Comparison of ENCODE assay signal across 1 cellular context in the genomic region with DNA sequence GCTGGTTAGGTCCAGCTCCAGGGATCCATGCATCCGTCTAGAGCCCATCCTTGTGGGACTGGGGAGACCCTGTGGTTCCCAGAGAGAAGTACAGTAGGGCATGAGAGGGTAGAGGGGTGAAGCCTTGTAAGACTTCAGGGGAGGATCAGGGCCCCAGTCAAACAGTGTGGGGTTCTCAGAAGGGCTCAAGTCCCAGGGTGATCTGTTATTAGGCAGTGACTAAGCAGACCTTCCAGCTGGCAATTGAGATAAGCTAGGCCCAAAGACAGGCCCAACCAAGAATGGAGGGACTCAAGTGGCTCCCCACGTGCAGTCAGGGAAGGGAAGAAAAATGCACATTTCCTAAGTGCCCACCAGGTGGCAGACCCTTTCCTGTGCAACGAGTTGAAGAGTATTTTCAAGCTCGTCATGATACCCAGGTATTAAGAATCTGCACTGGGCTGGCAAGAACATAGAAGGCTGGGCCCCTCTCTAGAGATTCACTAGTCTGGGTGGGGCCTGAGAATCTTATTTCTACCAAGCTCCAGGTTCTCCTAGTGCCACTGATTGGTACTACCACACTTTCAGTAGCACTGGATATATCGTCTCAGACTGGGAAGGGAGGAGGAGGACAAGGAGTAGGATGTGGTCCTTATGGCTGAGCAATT.
TF ChIP-seq lines count a peak whose summit lies in the region.

No MANE protein-coding gene starts in this region.

TF ChIP-seq in K562, 482 proteins besides CTCF, POLR2A, EP300 and RAD21 (continued from another document and continues in another):
- TF ChIP-seq, protein P1, sequence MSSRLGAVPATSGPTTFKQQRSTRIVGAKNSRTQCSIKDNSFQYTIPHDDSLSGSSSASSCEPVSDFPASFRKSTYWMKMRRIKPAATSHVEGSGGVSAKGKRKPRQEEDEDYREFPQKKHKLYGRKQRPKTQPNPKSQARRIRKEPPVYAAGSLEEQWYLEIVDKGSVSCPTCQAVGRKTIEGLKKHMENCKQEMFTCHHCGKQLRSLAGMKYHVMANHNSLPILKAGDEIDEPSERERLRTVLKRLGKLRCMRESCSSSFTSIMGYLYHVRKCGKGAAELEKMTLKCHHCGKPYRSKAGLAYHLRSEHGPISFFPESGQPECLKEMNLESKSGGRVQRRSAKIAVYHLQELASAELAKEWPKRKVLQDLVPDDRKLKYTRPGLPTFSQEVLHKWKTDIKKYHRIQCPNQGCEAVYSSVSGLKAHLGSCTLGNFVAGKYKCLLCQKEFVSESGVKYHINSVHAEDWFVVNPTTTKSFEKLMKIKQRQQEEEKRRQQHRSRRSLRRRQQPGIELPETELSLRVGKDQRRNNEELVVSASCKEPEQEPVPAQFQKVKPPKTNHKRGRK (tag; IDR thresholded peaks at IDR 0.05) = no peak
- TF ChIP-seq, protein P2, sequence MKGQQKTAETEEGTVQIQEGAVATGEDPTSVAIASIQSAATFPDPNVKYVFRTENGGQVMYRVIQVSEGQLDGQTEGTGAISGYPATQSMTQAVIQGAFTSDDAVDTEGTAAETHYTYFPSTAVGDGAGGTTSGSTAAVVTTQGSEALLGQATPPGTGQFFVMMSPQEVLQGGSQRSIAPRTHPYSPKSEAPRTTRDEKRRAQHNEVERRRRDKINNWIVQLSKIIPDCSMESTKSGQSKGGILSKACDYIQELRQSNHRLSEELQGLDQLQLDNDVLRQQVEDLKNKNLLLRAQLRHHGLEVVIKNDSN (CRISPR knock-in tag; IDR thresholded peaks at IDR 0.05) = peak; percentile 74
- TF ChIP-seq CTBP1 (IDR thresholded peaks at IDR 0.05; ENCODE audit: borderline replicate concordance) (peak; percentile 58; the same call in 1 of the 2 replicates), JUNB (CRISPR knock-in tag; conservative IDR thresholded peaks at IDR 0.05) (no peak), RBBP5 (IDR thresholded peaks at IDR 0.05; ENCODE audit: borderline replicate concordance, insufficient read depth, low read length, poor library complexity, severe bottlenecking) (peak; percentile 56), HMG20B (CRISPR knock-in tag; IDR thresholded peaks at IDR 0.05) (no peak), NCOA1 (IDR thresholded peaks at IDR 0.05; ENCODE audit: low read depth) (no peak), GATAD2A (IDR thresholded peaks at IDR 0.05) (no peak), RNF2 (IDR thresholded peaks at IDR 0.05) (peak; percentile 51; the same call in 1 of the 2 replicates), ZFX (CRISPR knock-in tag; IDR thresholded peaks at IDR 0.05) (peak; percentile 87), ZNF780A (CRISPR knock-in tag; IDR thresholded peaks at IDR 0.05) (no peak), EGR1 (conservative IDR thresholded peaks at IDR 0.05) (no peak), ZZZ3 (IDR thresholded peaks at IDR 0.05) (no peak), ZNF133 (CRISPR knock-in tag; IDR thresholded peaks at IDR 0.05) (no peak), ZNF75A (CRISPR knock-in tag; IDR thresholded peaks at IDR 0.05) (no peak), CCNT2 (IDR thresholded peaks at IDR 0.05; ENCODE audit: borderline replicate concordance, extremely low read depth, insufficient read length, low read depth, low read length) (no peak), HEY1 (CRISPR knock-in tag; IDR thresholded peaks at IDR 0.05; ENCODE audit: borderline replicate concordance) (no peak), ZKSCAN3 (CRISPR knock-in tag; IDR thresholded peaks at IDR 0.05) (no peak), MECOM (CRISPR knock-in tag; IDR thresholded peaks at IDR 0.05) (no peak)
- TF ChIP-seq, protein P3, sequence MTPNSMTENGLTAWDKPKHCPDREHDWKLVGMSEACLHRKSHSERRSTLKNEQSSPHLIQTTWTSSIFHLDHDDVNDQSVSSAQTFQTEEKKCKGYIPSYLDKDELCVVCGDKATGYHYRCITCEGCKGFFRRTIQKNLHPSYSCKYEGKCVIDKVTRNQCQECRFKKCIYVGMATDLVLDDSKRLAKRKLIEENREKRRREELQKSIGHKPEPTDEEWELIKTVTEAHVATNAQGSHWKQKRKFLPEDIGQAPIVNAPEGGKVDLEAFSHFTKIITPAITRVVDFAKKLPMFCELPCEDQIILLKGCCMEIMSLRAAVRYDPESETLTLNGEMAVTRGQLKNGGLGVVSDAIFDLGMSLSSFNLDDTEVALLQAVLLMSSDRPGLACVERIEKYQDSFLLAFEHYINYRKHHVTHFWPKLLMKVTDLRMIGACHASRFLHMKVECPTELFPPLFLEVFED (CRISPR knock-in tag; conservative IDR thresholded peaks at IDR 0.05) = no peak
- TF ChIP-seq, protein P4, sequence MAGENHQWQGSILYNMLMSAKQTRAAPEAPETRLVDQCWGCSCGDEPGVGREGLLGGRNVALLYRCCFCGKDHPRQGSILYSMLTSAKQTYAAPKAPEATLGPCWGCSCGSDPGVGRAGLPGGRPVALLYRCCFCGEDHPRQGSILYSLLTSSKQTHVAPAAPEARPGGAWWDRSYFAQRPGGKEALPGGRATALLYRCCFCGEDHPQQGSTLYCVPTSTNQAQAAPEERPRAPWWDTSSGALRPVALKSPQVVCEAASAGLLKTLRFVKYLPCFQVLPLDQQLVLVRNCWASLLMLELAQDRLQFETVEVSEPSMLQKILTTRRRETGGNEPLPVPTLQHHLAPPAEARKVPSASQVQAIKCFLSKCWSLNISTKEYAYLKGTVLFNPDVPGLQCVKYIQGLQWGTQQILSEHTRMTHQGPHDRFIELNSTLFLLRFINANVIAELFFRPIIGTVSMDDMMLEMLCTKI (IDR thresholded peaks at IDR 0.05; ENCODE audit: partially characterized antibody) = no peak
- TF ChIP-seq, protein P5, sequence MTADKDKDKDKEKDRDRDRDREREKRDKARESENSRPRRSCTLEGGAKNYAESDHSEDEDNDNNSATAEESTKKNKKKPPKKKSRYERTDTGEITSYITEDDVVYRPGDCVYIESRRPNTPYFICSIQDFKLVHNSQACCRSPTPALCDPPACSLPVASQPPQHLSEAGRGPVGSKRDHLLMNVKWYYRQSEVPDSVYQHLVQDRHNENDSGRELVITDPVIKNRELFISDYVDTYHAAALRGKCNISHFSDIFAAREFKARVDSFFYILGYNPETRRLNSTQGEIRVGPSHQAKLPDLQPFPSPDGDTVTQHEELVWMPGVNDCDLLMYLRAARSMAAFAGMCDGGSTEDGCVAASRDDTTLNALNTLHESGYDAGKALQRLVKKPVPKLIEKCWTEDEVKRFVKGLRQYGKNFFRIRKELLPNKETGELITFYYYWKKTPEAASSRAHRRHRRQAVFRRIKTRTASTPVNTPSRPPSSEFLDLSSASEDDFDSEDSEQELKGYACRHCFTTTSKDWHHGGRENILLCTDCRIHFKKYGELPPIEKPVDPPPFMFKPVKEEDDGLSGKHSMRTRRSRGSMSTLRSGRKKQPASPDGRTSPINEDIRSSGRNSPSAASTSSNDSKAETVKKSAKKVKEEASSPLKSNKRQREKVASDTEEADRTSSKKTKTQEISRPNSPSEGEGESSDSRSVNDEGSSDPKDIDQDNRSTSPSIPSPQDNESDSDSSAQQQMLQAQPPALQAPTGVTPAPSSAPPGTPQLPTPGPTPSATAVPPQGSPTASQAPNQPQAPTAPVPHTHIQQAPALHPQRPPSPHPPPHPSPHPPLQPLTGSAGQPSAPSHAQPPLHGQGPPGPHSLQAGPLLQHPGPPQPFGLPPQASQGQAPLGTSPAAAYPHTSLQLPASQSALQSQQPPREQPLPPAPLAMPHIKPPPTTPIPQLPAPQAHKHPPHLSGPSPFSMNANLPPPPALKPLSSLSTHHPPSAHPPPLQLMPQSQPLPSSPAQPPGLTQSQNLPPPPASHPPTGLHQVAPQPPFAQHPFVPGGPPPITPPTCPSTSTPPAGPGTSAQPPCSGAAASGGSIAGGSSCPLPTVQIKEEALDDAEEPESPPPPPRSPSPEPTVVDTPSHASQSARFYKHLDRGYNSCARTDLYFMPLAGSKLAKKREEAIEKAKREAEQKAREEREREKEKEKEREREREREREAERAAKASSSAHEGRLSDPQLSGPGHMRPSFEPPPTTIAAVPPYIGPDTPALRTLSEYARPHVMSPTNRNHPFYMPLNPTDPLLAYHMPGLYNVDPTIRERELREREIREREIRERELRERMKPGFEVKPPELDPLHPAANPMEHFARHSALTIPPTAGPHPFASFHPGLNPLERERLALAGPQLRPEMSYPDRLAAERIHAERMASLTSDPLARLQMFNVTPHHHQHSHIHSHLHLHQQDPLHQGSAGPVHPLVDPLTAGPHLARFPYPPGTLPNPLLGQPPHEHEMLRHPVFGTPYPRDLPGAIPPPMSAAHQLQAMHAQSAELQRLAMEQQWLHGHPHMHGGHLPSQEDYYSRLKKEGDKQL (CRISPR knock-in tag; IDR thresholded peaks at IDR 0.05; ENCODE audit: borderline replicate concordance) = no peak
- TF ChIP-seq, protein P6, sequence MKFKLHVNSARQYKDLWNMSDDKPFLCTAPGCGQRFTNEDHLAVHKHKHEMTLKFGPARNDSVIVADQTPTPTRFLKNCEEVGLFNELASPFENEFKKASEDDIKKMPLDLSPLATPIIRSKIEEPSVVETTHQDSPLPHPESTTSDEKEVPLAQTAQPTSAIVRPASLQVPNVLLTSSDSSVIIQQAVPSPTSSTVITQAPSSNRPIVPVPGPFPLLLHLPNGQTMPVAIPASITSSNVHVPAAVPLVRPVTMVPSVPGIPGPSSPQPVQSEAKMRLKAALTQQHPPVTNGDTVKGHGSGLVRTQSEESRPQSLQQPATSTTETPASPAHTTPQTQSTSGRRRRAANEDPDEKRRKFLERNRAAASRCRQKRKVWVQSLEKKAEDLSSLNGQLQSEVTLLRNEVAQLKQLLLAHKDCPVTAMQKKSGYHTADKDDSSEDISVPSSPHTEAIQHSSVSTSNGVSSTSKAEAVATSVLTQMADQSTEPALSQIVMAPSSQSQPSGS (CRISPR knock-in tag; IDR thresholded peaks at IDR 0.05) = no peak
- TF ChIP-seq, protein P7, sequence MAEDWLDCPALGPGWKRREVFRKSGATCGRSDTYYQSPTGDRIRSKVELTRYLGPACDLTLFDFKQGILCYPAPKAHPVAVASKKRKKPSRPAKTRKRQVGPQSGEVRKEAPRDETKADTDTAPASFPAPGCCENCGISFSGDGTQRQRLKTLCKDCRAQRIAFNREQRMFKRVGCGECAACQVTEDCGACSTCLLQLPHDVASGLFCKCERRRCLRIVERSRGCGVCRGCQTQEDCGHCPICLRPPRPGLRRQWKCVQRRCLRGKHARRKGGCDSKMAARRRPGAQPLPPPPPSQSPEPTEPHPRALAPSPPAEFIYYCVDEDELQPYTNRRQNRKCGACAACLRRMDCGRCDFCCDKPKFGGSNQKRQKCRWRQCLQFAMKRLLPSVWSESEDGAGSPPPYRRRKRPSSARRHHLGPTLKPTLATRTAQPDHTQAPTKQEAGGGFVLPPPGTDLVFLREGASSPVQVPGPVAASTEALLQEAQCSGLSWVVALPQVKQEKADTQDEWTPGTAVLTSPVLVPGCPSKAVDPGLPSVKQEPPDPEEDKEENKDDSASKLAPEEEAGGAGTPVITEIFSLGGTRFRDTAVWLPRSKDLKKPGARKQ (CRISPR knock-in tag; IDR thresholded peaks at IDR 0.05) = no peak
- TF ChIP-seq, protein P8, sequence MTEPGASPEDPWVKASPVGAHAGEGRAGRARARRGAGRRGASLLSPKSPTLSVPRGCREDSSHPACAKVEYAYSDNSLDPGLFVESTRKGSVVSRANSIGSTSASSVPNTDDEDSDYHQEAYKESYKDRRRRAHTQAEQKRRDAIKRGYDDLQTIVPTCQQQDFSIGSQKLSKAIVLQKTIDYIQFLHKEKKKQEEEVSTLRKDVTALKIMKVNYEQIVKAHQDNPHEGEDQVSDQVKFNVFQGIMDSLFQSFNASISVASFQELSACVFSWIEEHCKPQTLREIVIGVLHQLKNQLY (CRISPR knock-in tag; conservative IDR thresholded peaks at IDR 0.05) = no peak
- TF ChIP-seq, protein P9, sequence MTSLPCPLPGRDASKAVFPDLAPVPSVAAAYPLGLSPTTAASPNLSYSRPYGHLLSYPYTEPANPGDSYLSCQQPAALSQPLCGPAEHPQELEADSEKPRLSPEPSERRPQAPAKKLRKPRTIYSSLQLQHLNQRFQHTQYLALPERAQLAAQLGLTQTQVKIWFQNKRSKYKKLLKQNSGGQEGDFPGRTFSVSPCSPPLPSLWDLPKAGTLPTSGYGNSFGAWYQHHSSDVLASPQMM (CRISPR knock-in tag; IDR thresholded peaks at IDR 0.05) = no peak
